ENCODE assay signal across 8 cellular contexts in the genomic region with DNA sequence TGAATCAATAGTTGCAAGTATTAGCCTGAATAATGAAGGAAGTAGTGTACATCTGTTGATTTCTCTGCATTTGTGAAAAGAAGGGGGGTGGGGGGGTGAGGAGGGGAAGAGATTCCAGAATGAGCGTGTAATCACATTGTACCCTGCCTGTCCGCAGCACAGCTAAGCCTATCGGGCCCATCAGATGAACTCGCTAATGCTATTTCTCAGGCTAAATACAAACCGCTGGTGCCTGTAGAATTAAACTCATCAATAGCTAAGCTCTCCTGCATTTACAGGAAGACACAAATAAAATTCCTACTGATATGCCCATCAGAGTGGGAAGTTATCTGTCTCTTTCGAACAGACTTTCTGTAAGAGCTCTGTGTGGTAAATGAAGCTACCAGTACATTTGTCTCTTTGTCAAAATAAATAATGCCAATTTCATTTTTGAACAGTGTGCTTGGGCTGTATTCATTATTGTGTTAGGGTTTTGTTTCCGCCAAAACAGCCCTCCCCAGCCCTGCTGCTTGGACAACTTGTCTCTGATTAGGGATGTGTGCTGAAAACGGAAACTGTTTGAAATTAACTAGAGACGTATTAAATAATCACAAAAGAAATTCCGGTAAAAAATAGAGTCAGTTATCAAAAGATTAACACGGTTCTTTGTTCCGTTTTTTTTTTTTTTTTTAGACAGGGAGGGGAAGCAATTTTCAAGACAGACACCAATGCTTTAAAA.
DNase-seq lines count a peak whose midpoint lies in the region; ATAC-seq and TF ChIP-seq lines count a peak whose summit lies in the region.

No MANE protein-coding gene starts in this region.

- peaks cover 23% of the 10 kb centered on the region for H3K4me1 Mint-ChIP-seq in osteocyte (ENCODE audit: unreplicated experiment)

- peak overlapping the region; percentile 71 for H3K4me3 Mint-ChIP-seq in osteocyte (ENCODE audit: unreplicated experiment)

- ATAC-seq in GM18502 (IDR thresholded peaks at IDR 0.05; ENCODE audit: poor library complexity, unreplicated experiment): peak; percentile 15

- H3K27ac Mint-ChIP-seq in osteocyte (ENCODE audit: unreplicated experiment): no peak overlapping the region

- peaks cover 9% of the 10 kb centered on the region for H3K27me3 Mint-ChIP-seq in osteocyte (ENCODE audit: unreplicated experiment)

- TF ChIP-seq POLR2A in thyroid gland (IDR thresholded peaks at IDR 0.05): no peak

- peaks cover 3% of the 10 kb centered on the region for H3K9me3 Mint-ChIP-seq in osteocyte (ENCODE audit: unreplicated experiment)

- no peak for TF ChIP-seq CTCF in fibroblast of pulmonary artery (IDR thresholded peaks at IDR 0.05; ENCODE audit: low read length, missing control alignments)
- no peak for TF ChIP-seq CTCF in osteocyte (IDR thresholded peaks at IDR 0.05)
- no peak for TF ChIP-seq CTCF in thyroid gland (IDR thresholded peaks at IDR 0.05)

- H3K36me3 ChIP-seq in thyroid gland: no peaks in the 10 kb centered on the region

- no peaks in the 10 kb centered on the region for H3K9me3 ChIP-seq in thyroid gland

- DNase-seq in NCI-H748 (lab: John Stamatoyannopoulos, UW; ENCODE audit: unreplicated experiment): peak; percentile 72
- peak; percentile 8 for DNase-seq in fibroblast of pulmonary artery (ENCODE audit: low read depth)
- no peak for DNase-seq in osteocyte (ENCODE audit: extremely low spot score, unreplicated experiment)
- no peak for DNase-seq in UCSD-AML1 (lab: John Stamatoyannopoulos, UW; ENCODE audit: unreplicated experiment)
- DNase-seq in thyroid gland: no peak
- no peak for DNase-seq in ureter (ENCODE audit: low spot score)
- DNase-seq in mesenteric fat pad (ENCODE audit: low spot score): no peak

- intact Hi-C loops in thyroid gland (cut with DNase I): no loop called here

- peak overlapping the region; percentile 44 for H3K4me3 ChIP-seq in fibroblast of pulmonary artery (replicated peaks; ENCODE audit: low read depth, low read length)
- no peak overlapping the region for H3K4me3 ChIP-seq in thyroid gland (replicated peaks in 1 of 3)

- whole genome bisulfite sequencing in thyroid gland, 2 donors: 60 to 72% methylated on average over 12 of the region's 12 CpGs

- no peaks in the 10 kb centered on the region for H3K36me3 Mint-ChIP-seq in osteocyte (ENCODE audit: unreplicated experiment)

- no peaks in the 10 kb centered on the region for H3K27me3 ChIP-seq in thyroid gland

- no peak overlapping the region for H3K27ac ChIP-seq in thyroid gland

- peaks cover 3 to 8% of the 10 kb centered on the region in 2 donors for H3K4me1 ChIP-seq in thyroid gland

Comparison
In these comparisons a context has a peak if more than half of its experiments do, and no peak if none do; other contexts are left out.
1. DNase-seq: peak in NCI-H748 (single experiment) and fibroblast of pulmonary artery (single experiment); none in osteocyte (single experiment), UCSD-AML1 (single experiment), thyroid gland (0 of 2), ureter (single experiment) and mesenteric fat pad (single experiment).